Comparison of ENCODE assay signal across 12 cellular contexts in genomic region chr2:144237845-144238637, GRCh38.
DNase-seq lines count a peak whose midpoint lies in the region; ATAC-seq and FAIRE-seq lines count a peak whose summit lies in the region.
"Had no signal": no experiment of that assay in that cellular context is flagged by ENCODE, and none has a peak within 500 bp of the region (broad histone marks: within the 10 kb centered on the region; RNA-seq: fewer than 3 reads in every experiment).

No MANE protein-coding gene starts in this region.

- DNase-seq in Ammon's horn (ENCODE audit: low spot score) (peak; percentile 19), GM19239 (ENCODE audit: insufficient read length, low spot score) (no peak), NOMO-1 treated with DMSO at 0.1 percent for 48 hours (lab: John Stamatoyannopoulos, UW; ENCODE audit: unreplicated experiment) (peak; percentile 94), left cardiac atrium (no peak), T-helper 9 cell (no peak), HAP-1 (ENCODE audit: low spot score in 2 of 2) (no peak)
- DNase-seq: amygdala, midbrain, testis, WERI-Rb-1 had no signal

- peaks cover 51% of the 10 kb centered on the region for H3K4me1 ChIP-seq in HAP-1
- H3K4me1 ChIP-seq: testis had no signal

- intact Hi-C loops in left cardiac atrium (cut with DNase I) = no loop called here

- H3K36me3 ChIP-seq in HAP-1 (replicated peaks) = no peaks in the 10 kb centered on the region
- H3K36me3 ChIP-seq: WERI-Rb-1 had no signal

- in situ Hi-C loops in HAP-1 (cut with MboI; ENCODE audit: low sequenced_read_pairs) = no loop called here

- H3K9me3 ChIP-seq in HAP-1 = no peaks in the 10 kb centered on the region
- H3K9me3 ChIP-seq: testis had no signal

- no peaks in the 10 kb centered on the region for H3K27me3 ChIP-seq in HAP-1 (ENCODE audit: low read depth)
- H3K27me3 ChIP-seq: testis had no signal

- H3K4me3 ChIP-seq in HAP-1 = no peak overlapping the region
- H3K4me3 ChIP-seq: testis had no signal

- peak; percentile 84 for FAIRE-seq in GM19239 (lab: Jason Lieb, UNC)

- ATAC-seq in left cardiac atrium (peak; percentile 61 to 71), GM18861 (IDR thresholded peaks at IDR 0.05; ENCODE audit: unreplicated experiment) (no peak), GM21528 (IDR thresholded peaks at IDR 0.05; ENCODE audit: low FRiP score, unreplicated experiment) (no peak)

Comparison
In these comparisons a context has a peak if more than half of its experiments do, and no peak if none do; other contexts are left out.
1. DNase-seq: peak in Ammon's horn (single experiment) and NOMO-1 treated with DMSO at 0.1 percent for 48 hours (single experiment); none in GM19239 (single experiment), left cardiac atrium (single experiment), T-helper 9 cell (single experiment) and HAP-1 (0 of 2).
2. ATAC-seq: peak in left cardiac atrium (2 of 2); none in GM18861 (single experiment) and GM21528 (single experiment).